ENCODE assay signal across 8 cellular contexts in the genomic region with DNA sequence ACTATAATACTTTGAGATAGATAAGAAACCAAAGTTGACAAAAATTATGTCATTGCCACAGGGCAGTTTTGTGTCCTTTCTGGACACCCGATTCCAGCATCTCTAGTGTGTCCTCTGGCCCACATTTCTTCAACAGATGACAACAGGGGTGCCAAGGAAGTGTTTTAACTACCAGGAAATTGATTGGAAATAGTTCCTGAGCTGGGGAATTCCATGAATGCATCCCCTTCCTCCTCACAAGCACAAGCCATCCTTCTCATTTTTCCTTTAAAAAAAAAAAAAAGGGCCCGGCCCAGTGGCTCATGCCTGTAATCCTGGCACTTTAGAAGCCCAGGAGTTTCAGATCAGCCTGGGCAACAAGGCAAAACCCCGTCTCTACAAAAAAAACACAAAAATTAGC.
DNase-seq lines count a peak whose midpoint lies in the region; ATAC-seq and TF ChIP-seq lines count a peak whose summit lies in the region.

No MANE protein-coding gene starts in this region.

- H3K4me3 ChIP-seq in AG04449 (ENCODE audit: low read depth, low read length) (peak overlapping the region; percentile 39; the same call in 1 of the 2 replicates), Loucy (ENCODE audit: low read length, poor library complexity, severe bottlenecking) (peak overlapping the region; percentile 83), coronary artery (peak overlapping the region; percentile 78)

- peaks cover 31% of the 10 kb centered on the region for H3K36me3 Mint-ChIP-seq in nephron (ENCODE audit: low read depth)

- peaks cover 21% of the 10 kb centered on the region for H3K79me2 ChIP-seq in Loucy (ENCODE audit: insufficient read depth, low read length)

- H3K27me3 Mint-ChIP-seq in nephron (ENCODE audit: low read depth), result no peaks in the 10 kb centered on the region

- POLR2A ChIA-PET in AG04449 (lab: Yijun Ruan, JAX), result interaction anchor here (1.0 to 2.5 kb wide), 11 partner anchors 10 to 85 kb away, joined by 3 to 16 read pairs (median 6); a partner anchor contains a TSS

- peak overlapping the region; percentile 94 to 96 (median 95) for H3K27ac Mint-ChIP-seq in nephron

- no peaks in the 10 kb centered on the region for H3K9me2 ChIP-seq in Loucy (replicated peaks; ENCODE audit: low read depth, low read length)

- H3K4me1 Mint-ChIP-seq in nephron, result peaks cover 21% of the 10 kb centered on the region

- H3K4me3 Mint-ChIP-seq in nephron, result peak overlapping the region; percentile 79 to 91 (median 80)

- peak overlapping the region; percentile 89 for H3K4me2 ChIP-seq in Loucy (ENCODE audit: low read depth, low read length, poor library complexity, severe bottlenecking)

- no peaks in the 10 kb centered on the region for H4K20me1 ChIP-seq in Loucy (ENCODE audit: insufficient read depth, low read length, poor library complexity, severe bottlenecking)

- peaks cover 15% of the 10 kb centered on the region for H3F3A ChIP-seq in Loucy (ENCODE audit: low read depth)

- peaks cover 24% of the 10 kb centered on the region; the same call in 1 of the 2 replicates for H3K36me3 ChIP-seq in Loucy (ENCODE audit: insufficient read depth, low read length)

- DNase-seq in AG04449 (ENCODE audit: low read depth, low spot score), result no peak
- DNase-seq in coronary artery (ENCODE audit: low spot score), result no peak
- no peak for DNase-seq in AG08396 (ENCODE audit: low spot score)
- no peak for DNase-seq in nucleus accumbens (lab: John Stamatoyannopoulos, UW)
- no peak for DNase-seq in NCI-H1105 treated with DMSO at 0.1 percent for 48 hours (lab: John Stamatoyannopoulos, UW)

- H3K9me3 ChIP-seq in Loucy (ENCODE audit: insufficient read depth, low read depth, low read length), result no peaks in the 10 kb centered on the region

- H3K27me3 ChIP-seq in Loucy (ENCODE audit: insufficient read depth, low read length, poor library complexity, severe bottlenecking), result no peaks in the 10 kb centered on the region

- H3K9ac ChIP-seq in Loucy (ENCODE audit: low read depth, low read length, poor library complexity, severe bottlenecking), result peak overlapping the region; percentile 88

- no peaks in the 10 kb centered on the region for H3K9me3 Mint-ChIP-seq in nephron

- no peak for ATAC-seq in HG03045 (IDR thresholded peaks at IDR 0.05; ENCODE audit: unreplicated experiment)

- H3K4me1 ChIP-seq in Loucy (ENCODE audit: insufficient read depth, low read length, poor library complexity, severe bottlenecking), result peaks cover 12% of the 10 kb centered on the region

- H2AFZ ChIP-seq in Loucy (ENCODE audit: low read length), result peak overlapping the region; percentile 25; the same call in 1 of the 2 replicates

- H3K27ac ChIP-seq in coronary artery, result peak overlapping the region; percentile 55 to 90

- CTCF ChIA-PET in AG04449 (lab: Yijun Ruan, JAX), result interaction anchor here (1.0 to 6.2 kb wide), 6 partner anchors 9 to 30 kb away, joined by 3 to 49 read pairs (median 5); a partner anchor contains a TSS

- TF ChIP-seq CTCF in AG04449 (IDR thresholded peaks at IDR 0.05; ENCODE audit: insufficient read depth, low read length, missing control alignments) (no peak), Loucy (conservative IDR thresholded peaks at IDR 0.05; ENCODE audit: low read length) (no peak), coronary artery (IDR thresholded peaks at IDR 0.05) (no peak), nephron (IDR thresholded peaks at IDR 0.05; ENCODE audit: unreplicated experiment in 3 of 3) (no peak)
